ENCODE assay signal across 9 cellular contexts in genomic region chr1:54764922-54765561, GRCh38. TPM values are rescaled to one million over a fixed set of nuclear protein-coding genes. Genes with fewer than 3 reads are reported as not detected.
DNase-seq lines count a peak whose midpoint lies in the region; ATAC-seq and TF ChIP-seq lines count a peak whose summit lies in the region.
"Had no signal": no experiment of that assay in that cellular context is flagged by ENCODE, and none has a peak within 500 bp of the region (broad histone marks: within the 10 kb centered on the region; RNA-seq: fewer than 3 reads in every experiment).

No MANE protein-coding gene starts in this region.

- H3K27me3 ChIP-seq in CD4-positive, alpha-beta memory T cell (ENCODE audit: insufficient read depth, low read length) = no peaks in the 10 kb centered on the region
- H3K27me3 ChIP-seq in MG63 (no peaks in the 10 kb centered on the region), parathyroid adenoma (ENCODE audit: control insufficient read depth, insufficient read depth, low read length) (no peaks in the 10 kb centered on the region)

- peak overlapping the region; percentile 92 to 98 (median 94) for H3K4me3 Mint-ChIP-seq in CD4-positive, alpha-beta memory T cell

- POLR2A ChIA-PET in CD4-positive, alpha-beta memory T cell (lab: Charles Lee; ENCODE audit: partially characterized antibody) = interaction anchor here (0.6 to 3.4 kb wide), 4 partner anchors 35 to 766 kb away, joined by 4 to 24 read pairs (median 10); partner anchors contain the start of genes TCEANC2, TMEM59, TTC22 and TTC4

- CTCF ChIA-PET in CD4-positive, alpha-beta memory T cell (lab: Charles Lee; ENCODE audit: partially characterized antibody) = interaction anchor here (5.2 kb wide), 1 partner anchor 36 kb away, joined by 29 read pairs; the partner anchor contains the start of gene TTC22

- peak overlapping the region; percentile 56 for H3K27ac ChIP-seq in CD4-positive, alpha-beta memory T cell (ENCODE audit: low read depth, low read length)
- peak overlapping the region; percentile 67 for H3K27ac ChIP-seq in parathyroid adenoma

- H3K9me3 Mint-ChIP-seq in CD4-positive, alpha-beta memory T cell = peaks cover 0 to 2% (median 0%) of the 10 kb centered on the region in 8 donors

- peak overlapping the region; percentile 84 to 97 (median 93) for H3K27ac Mint-ChIP-seq in CD4-positive, alpha-beta memory T cell

- peaks cover 2% of the 10 kb centered on the region for H3K79me2 ChIP-seq in parathyroid adenoma

- H3K4me3 ChIP-seq in CD4-positive, alpha-beta memory T cell (ENCODE audit: low read length in 2 of 2) = peak overlapping the region; percentile 58 to 100
- H3K4me3 ChIP-seq in MG63 = peak overlapping the region; percentile 72
- H3K4me3 ChIP-seq in epithelial cell of esophagus (ENCODE audit: low read length) = peak overlapping the region; percentile 55
- peak overlapping the region; percentile 66 for H3K4me3 ChIP-seq in parathyroid adenoma (ENCODE audit: low read depth, low read length)

- H3K9me3 ChIP-seq in CD4-positive, alpha-beta memory T cell (ENCODE audit: control insufficient read depth in 1 of 2, low read length in 2 of 2) = no peaks in the 10 kb centered on the region
- no peaks in the 10 kb centered on the region for H3K9me3 ChIP-seq in MG63
- H3K9me3 ChIP-seq in parathyroid adenoma (ENCODE audit: control insufficient read depth, low read length) = no peaks in the 10 kb centered on the region

- peak overlapping the region; percentile 71 for H3K4me2 ChIP-seq in parathyroid adenoma (ENCODE audit: low read length)

- no peaks in the 10 kb centered on the region for H3K36me3 ChIP-seq in CD4-positive, alpha-beta memory T cell (ENCODE audit: insufficient read depth, low read length)
- H3K36me3 ChIP-seq in MG63 (no peaks in the 10 kb centered on the region), parathyroid adenoma (ENCODE audit: control insufficient read depth, insufficient read depth, low read length) (no peaks in the 10 kb centered on the region)

- peaks cover 11% of the 10 kb centered on the region for H3K4me1 ChIP-seq in CD4-positive, alpha-beta memory T cell (ENCODE audit: insufficient read depth, low read length)
- peaks cover 8% of the 10 kb centered on the region for H3K4me1 ChIP-seq in parathyroid adenoma

- H3K36me3 Mint-ChIP-seq in CD4-positive, alpha-beta memory T cell = peaks cover 0 to 5% of the 10 kb centered on the region in 2 donors

- H3K9ac ChIP-seq in parathyroid adenoma = peak overlapping the region; percentile 19

- H3K4me1 Mint-ChIP-seq in CD4-positive, alpha-beta memory T cell = peaks cover 8 to 25% (median 19%) of the 10 kb centered on the region in 4 donors

- TF ChIP-seq CTCF in epithelial cell of esophagus (IDR thresholded peaks at IDR 0.05; ENCODE audit: insufficient read depth, low read depth, low read length, missing control alignments) = no peak
- TF ChIP-seq CTCF in parathyroid adenoma (IDR thresholded peaks at IDR 0.05) = no peak

- intact Hi-C loops in CD4-positive, alpha-beta memory T cell (cut with micrococcal nuclease) = loop anchor here (1.0 to 2.0 kb wide), 5 partner anchors 36 to 927 kb away; partner anchors contain the start of genes LRRC42, NDC1, TCEANC2 and TMEM59
- intact Hi-C loops in head of caudate nucleus (cut with DNase I) = loop anchor here (5.0 to 10.0 kb wide), 2 partner anchors 48 to 710 kb away; partner anchors contain the start of genes TCEANC2, TMEM59 and TTC4

- H3K27me3 Mint-ChIP-seq in CD4-positive, alpha-beta memory T cell = no peaks in the 10 kb centered on the region

- DNase-seq in CD4-positive, alpha-beta memory T cell = no peak
- DNase-seq in MG63 (no peak), epithelial cell of esophagus (ENCODE audit: low read depth) (no peak), kidney tubule cell (ENCODE audit: low spot score) (no peak), NCI-H1417 treated with DMSO at 0.1 percent for 48 hours (lab: John Stamatoyannopoulos, UW) (no peak), head of caudate nucleus (no peak)

- peak; percentile 5 for ATAC-seq in GM21717 (IDR thresholded peaks at IDR 0.05; ENCODE audit: unreplicated experiment)

- H2AFZ ChIP-seq in parathyroid adenoma = peak overlapping the region; percentile 84

RNA-seq across cellular contexts. Expression of gene PARS2, which starts 0.7 kb away (rescaled TPM):
- total RNA-seq in CD4-positive, alpha-beta memory T cell = 1 to 10 TPM; 5.0 to 6.0 TPM
- 1 to 10 TPM in 1 of 2 donors, under 1 TPM in 1; 0.42 to 4.0 TPM for polyA plus RNA-seq in CD4-positive, alpha-beta memory T cell
- total RNA-seq in MG63 (2014; rRNA removed; shearing (Covaris generic); ENCODE audit: low replicate concordance) = 5.5 and 7.5 TPM in 2 replicates

RNA-seq across cellular contexts. Expression of gene TTC22, which starts 36.1 kb away (rescaled TPM):
- total RNA-seq in CD4-positive, alpha-beta memory T cell = 10 to 100 TPM; 18.6 to 19.0 TPM
- polyA plus RNA-seq in CD4-positive, alpha-beta memory T cell = 1 to 10 TPM; 1.4 to 5.5 TPM
- total RNA-seq in MG63 (2014; rRNA removed; shearing (Covaris generic); ENCODE audit: low replicate concordance) = not detected in 2 replicates
- total RNA-seq: HT1080 had no signal

RNA-seq across cellular contexts. Expression of gene TTC4, which starts 49.4 kb away (rescaled TPM):
- total RNA-seq in CD4-positive, alpha-beta memory T cell = 10 to 100 TPM; 20.0 to 24.5 TPM
- 10 to 100 TPM; 21.5 to 24.4 TPM for polyA plus RNA-seq in CD4-positive, alpha-beta memory T cell
- total RNA-seq in MG63 (2014; rRNA removed; shearing (Covaris generic); ENCODE audit: low replicate concordance) = 40.8 and 41.2 TPM in 2 replicates

Comparison
In these comparisons a context has a peak if more than half of its experiments do, and no peak if none do; other contexts are left out.
1. RNA of gene TTC22, which starts 36.1 kb away (total RNA-seq): 18.6 to 19.0 TPM in CD4-positive, alpha-beta memory T cell; not detected in MG63; every median in the first group is over 10 times any median in the second.
2. Peak in every context shown above with its lines, with median percentiles within 50 percentile points of each other: H3K4me3 ChIP-seq.